35 cellular contexts compared by ENCODE assay signal in genomic region chr20:60427516-60427915, GRCh38.
A peak's percentile ranks its signal among the peaks of the same experiment; 100 is the strongest.
DNase-seq lines count a peak whose midpoint lies in the region; ATAC-seq and TF ChIP-seq lines count a peak whose summit lies in the region.
"Had no signal": no experiment of that assay in that cellular context is flagged by ENCODE, and none has a peak within 500 bp of the region (broad histone marks: within the 10 kb centered on the region; RNA-seq: fewer than 3 reads in every experiment).

No MANE protein-coding gene starts in this region.

- H3K9me3 ChIP-seq in RWPE2 (ENCODE audit: severe bottlenecking) (no peaks in the 10 kb centered on the region), esophagus muscularis mucosa (no peaks in the 10 kb centered on the region), vagina (no peaks in the 10 kb centered on the region), upper lobe of right lung (no peaks in the 10 kb centered on the region)
- H3K9me3 ChIP-seq: A549, BE2C, Caco-2 had no signal

- WGBS in esophagus muscularis mucosa = 90% methylated on average over 6 of the region's 6 CpGs

- H3K27me3 Mint-ChIP-seq in osteocyte (ENCODE audit: unreplicated experiment) = no peaks in the 10 kb centered on the region
- H3K27me3 Mint-ChIP-seq: B cell; CD4-positive, CD25-positive, alpha-beta regulatory T cell had no signal

- H3K27ac ChIP-seq in RWPE2 (ENCODE audit: poor library complexity, severe bottlenecking) (no peak overlapping the region), esophagus muscularis mucosa (replicated peaks in 1 of 4) (no peak overlapping the region), vagina (no peak overlapping the region), upper lobe of right lung (no peak overlapping the region)
- H3K27ac ChIP-seq: 22Rv1; A549; BLaER1; BLaER1 treated with 17β-estradiol and CSF1 and Interleukin-3, amounts not matched to agents 10 nM and 100 nM; C4-2B had no signal

- H3K36me3 Mint-ChIP-seq in osteocyte (ENCODE audit: unreplicated experiment) = no peaks in the 10 kb centered on the region
- H3K36me3 Mint-ChIP-seq: CD14-positive monocyte; CD4-positive, alpha-beta memory T cell; CD4-positive, CD25-positive, alpha-beta regulatory T cell; CD8-positive, alpha-beta memory T cell; CD8-positive, alpha-beta T cell had no signal

- no peaks in the 10 kb centered on the region for H3K36me3 ChIP-seq in RWPE2 (ENCODE audit: low read depth)
- H3K36me3 ChIP-seq in esophagus muscularis mucosa = no peaks in the 10 kb centered on the region
- no peaks in the 10 kb centered on the region for H3K36me3 ChIP-seq in vagina
- H3K36me3 ChIP-seq in upper lobe of right lung = no peaks in the 10 kb centered on the region
- H3K36me3 ChIP-seq: BE2C; BLaER1; BLaER1 treated with 17β-estradiol and CSF1 and Interleukin-3, amounts not matched to agents 10 nM and 100 nM had no signal

- no peak for TF ChIP-seq CTCF in RWPE2 (IDR thresholded peaks at IDR 0.05; ENCODE audit: poor library complexity, severe bottlenecking)
- TF ChIP-seq CTCF in esophagus muscularis mucosa (IDR thresholded peaks at IDR 0.05) = no peak
- no peak for TF ChIP-seq CTCF in osteocyte (IDR thresholded peaks at IDR 0.05)
- TF ChIP-seq CTCF in vagina (IDR thresholded peaks at IDR 0.05) = no peak
- no peak for TF ChIP-seq CTCF in upper lobe of right lung (IDR thresholded peaks at IDR 0.05)

- H3K4me3 Mint-ChIP-seq in osteocyte (ENCODE audit: unreplicated experiment) = no peak overlapping the region
- H3K4me3 Mint-ChIP-seq: B cell; CD14-positive monocyte; CD4-positive, alpha-beta memory T cell; CD4-positive, alpha-beta T cell; CD4-positive, CD25-positive, alpha-beta regulatory T cell; CD8-positive, alpha-beta memory T cell; CD8-positive, alpha-beta T cell had no signal

- peaks cover 78% of the 10 kb centered on the region for H3K27me3 ChIP-seq in RWPE2 (ENCODE audit: insufficient read depth, poor library complexity, severe bottlenecking)
- peaks cover 0 to 11% (median 0%) of the 10 kb centered on the region in 4 donors for H3K27me3 ChIP-seq in esophagus muscularis mucosa
- no peaks in the 10 kb centered on the region for H3K27me3 ChIP-seq in vagina
- no peaks in the 10 kb centered on the region for H3K27me3 ChIP-seq in upper lobe of right lung
- H3K27me3 ChIP-seq: BE2C; BLaER1; BLaER1 treated with 17β-estradiol and CSF1 and Interleukin-3, amounts not matched to agents 10 nM and 100 nM had no signal

- intact Hi-C loops in esophagus muscularis mucosa (cut with DNase I) = no loop called here
- intact Hi-C loops in vagina (cut with DNase I) = no loop called here
- intact Hi-C loops in Right ventricle myocardium superior (cut with DNase I) = no loop called here
- intact Hi-C loops in upper lobe of right lung (cut with DNase I) = no loop called here

- DNase-seq in RWPE2 (ENCODE audit: low spot score) (peak; percentile 57), esophagus muscularis mucosa (ENCODE audit: extremely low spot score) (peak; percentile 47), osteocyte (ENCODE audit: extremely low spot score, unreplicated experiment) (peak; percentile 46), vagina (ENCODE audit: extremely low spot score in 2 of 2) (peak; percentile 37 to 52), NCI-H1436 (lab: John Stamatoyannopoulos, UW) (no peak), Right ventricle myocardium superior (no peak), NCI-H2227 treated with DMSO at 0.1 percent for 48 hours (lab: John Stamatoyannopoulos, UW) (no peak), upper lobe of right lung (no peak)
- DNase-seq: 8988T; ACHN; AML-193; BE2C; C1 segment of cervical spinal cord; Calu3; CD4-positive, alpha-beta memory T cell; CD4-positive, alpha-beta T cell; CD4-positive, CD25-positive, alpha-beta regulatory T cell; CD8-positive, alpha-beta memory T cell; CD8-positive, alpha-beta T cell; COR-L47; DMS 273 treated with DMSO at 0.1 percent for 48 hours; DMS153; DMS53; DMS79; DMS79 treated with DMSO at 0.1 percent for 48 hours; DND-41; EL had no signal

- H3K4me3 ChIP-seq in RWPE2 (ENCODE audit: severe bottlenecking) (no peak overlapping the region), esophagus muscularis mucosa (no peak overlapping the region), vagina (no peak overlapping the region), upper lobe of right lung (no peak overlapping the region)
- H3K4me3 ChIP-seq: A549; BLaER1; BLaER1 treated with 17β-estradiol and CSF1 and Interleukin-3, amounts not matched to agents 10 nM and 100 nM had no signal

- no peak for TF ChIP-seq POLR2A in esophagus muscularis mucosa (IDR thresholded peaks at IDR 0.05; ENCODE audit: low read depth)
- TF ChIP-seq POLR2A in vagina (IDR thresholded peaks at IDR 0.05) = no peak

- H3K4me1 Mint-ChIP-seq in osteocyte (ENCODE audit: unreplicated experiment) = no peaks in the 10 kb centered on the region
- H3K4me1 Mint-ChIP-seq: B cell; CD14-positive monocyte; CD4-positive, alpha-beta memory T cell; CD4-positive, CD25-positive, alpha-beta regulatory T cell; CD8-positive, alpha-beta memory T cell had no signal

- no peak overlapping the region for H3K27ac Mint-ChIP-seq in osteocyte (ENCODE audit: unreplicated experiment)
- H3K27ac Mint-ChIP-seq: B cell; CD4-positive, alpha-beta memory T cell; CD4-positive, alpha-beta T cell; CD8-positive, alpha-beta memory T cell; CD8-positive, alpha-beta T cell had no signal

- peaks cover 3% of the 10 kb centered on the region for H3K9me3 Mint-ChIP-seq in osteocyte (ENCODE audit: unreplicated experiment)
- H3K9me3 Mint-ChIP-seq: CD4-positive, alpha-beta T cell; CD8-positive, alpha-beta memory T cell; CD8-positive, alpha-beta T cell had no signal

- no peaks in the 10 kb centered on the region for H3K4me1 ChIP-seq in RWPE2 (ENCODE audit: insufficient read depth, poor library complexity, severe bottlenecking)
- H3K4me1 ChIP-seq in esophagus muscularis mucosa = no peaks in the 10 kb centered on the region
- H3K4me1 ChIP-seq in vagina = no peaks in the 10 kb centered on the region
- H3K4me1 ChIP-seq in upper lobe of right lung = no peaks in the 10 kb centered on the region
- H3K4me1 ChIP-seq: A549, BE2C, Caco-2 had no signal

- ATAC-seq in RWPE2 (ENCODE audit: low read depth) = no peak
- ATAC-seq in Right ventricle myocardium superior (ENCODE audit: poor library complexity) = no peak
- ATAC-seq in upper lobe of right lung = no peak
- ATAC-seq: A549; CD8-positive, alpha-beta T cell had no signal

- TF ChIP-seq EP300 in esophagus muscularis mucosa (IDR thresholded peaks at IDR 0.05) = no peak

Comparison
In these comparisons a context has a peak if more than half of its experiments do, and no peak if none do; other contexts are left out.
1. DNase-seq: peak in RWPE2 (single experiment), esophagus muscularis mucosa (single experiment), osteocyte (single experiment) and vagina (2 of 2); none in NCI-H1436 (single experiment), Right ventricle myocardium superior (single experiment), NCI-H2227 treated with DMSO at 0.1 percent for 48 hours (single experiment) and upper lobe of right lung (single experiment).